Comparison of ENCODE assay signal across 25 cellular contexts in genomic region chr2:167955264-167955906, GRCh38.
DNase-seq lines count a peak whose midpoint lies in the region; TF ChIP-seq lines count a peak whose summit lies in the region.
"Had no signal": no experiment of that assay in that cellular context is flagged by ENCODE, and none has a peak within 500 bp of the region (broad histone marks: within the 10 kb centered on the region; RNA-seq: fewer than 3 reads in every experiment).

No MANE protein-coding gene starts in this region.

- H3K36me3 Mint-ChIP-seq in H9 (ENCODE audit: insufficient read depth in 1 of 3, low read depth in 3 of 3) (no peaks in the 10 kb centered on the region), nephron progenitor cell (ENCODE audit: low read depth) (peaks cover 9% of the 10 kb centered on the region), osteocyte (ENCODE audit: unreplicated experiment) (peaks cover 12% of the 10 kb centered on the region)

- no peak for TF ChIP-seq EP300 in tibial nerve (IDR thresholded peaks at IDR 0.05)

- no peaks in the 10 kb centered on the region for H4K20me1 ChIP-seq in H9 (ENCODE audit: control insufficient read depth, insufficient read depth, insufficient read length)
- H4K20me1 ChIP-seq: BLaER1 had no signal

- no peak overlapping the region for H4K8ac ChIP-seq in H9 (replicated peaks; ENCODE audit: insufficient read length, low read depth, low read length)

- H3K36me3 ChIP-seq in tibial nerve = peaks cover 0 to 3% (median 0%) of the 10 kb centered on the region in 3 donors
- H3K36me3 ChIP-seq: BE2C had no signal

- no peaks in the 10 kb centered on the region for H3K79me2 ChIP-seq in H9 (ENCODE audit: insufficient read depth, low read length)

- no peak overlapping the region for H3K9ac ChIP-seq in H9 (ENCODE audit: extremely low read depth, insufficient read length, low read length)
- H3K9ac ChIP-seq: BLaER1 had no signal

- no peak overlapping the region for H2BK5ac ChIP-seq in H9 (ENCODE audit: insufficient read length, low read length)

- H3K27ac ChIP-seq in H9 (ENCODE audit: insufficient read length, low read depth, low read length) = no peak overlapping the region
- peak overlapping the region in 1 of 4 donors; percentile 32 for H3K27ac ChIP-seq in tibial nerve
- H3K27ac ChIP-seq: 22Rv1, A549, BLaER1 had no signal

- TF ChIP-seq POLR2A in tibial nerve (IDR thresholded peaks at IDR 0.05) = no peak

- no peak overlapping the region for H2BK15ac ChIP-seq in H9 (ENCODE audit: low read depth, low read length)

- H3K27ac Mint-ChIP-seq in H9 (peak overlapping the region in 2 of 3 experiments; percentile 61 to 72; a peak in 1 of 7 replicates), nephron progenitor cell (peak overlapping the region; percentile 69), osteocyte (ENCODE audit: unreplicated experiment) (peak overlapping the region; percentile 31)
- H3K27ac Mint-ChIP-seq: CD4-positive, CD25-positive, alpha-beta regulatory T cell; CD8-positive, alpha-beta memory T cell had no signal

- WGBS in H9 (ENCODE audit: extremely low coverage, insufficient read length, low lambda C conversion rate) = no CpG with 5 or more reads among the region's 6 CpGs
- 75 to 88% methylated on average over 6 of the region's 6 CpGs for WGBS in tibial nerve, 2 donors

- no peak overlapping the region for H3K23ac ChIP-seq in H9 (ENCODE audit: insufficient read length, low read depth, low read length)

- H4K5ac ChIP-seq in H9 (ENCODE audit: insufficient read length, low read depth, low read length) = no peak overlapping the region

- H3K9me3 ChIP-seq in H9 (ENCODE audit: control insufficient read depth, low read depth, low read length) (no peaks in the 10 kb centered on the region), tibial nerve (no peaks in the 10 kb centered on the region)
- H3K9me3 ChIP-seq: A549, BE2C had no signal

- H3K4me1 ChIP-seq in H9 (ENCODE audit: insufficient read depth, low read length) (no peaks in the 10 kb centered on the region), tibial nerve (peaks cover 0 to 6% (median 0%) of the 10 kb centered on the region in 4 donors)
- H3K4me1 ChIP-seq: A549, BE2C had no signal

- no peak overlapping the region for H3K18ac ChIP-seq in H9 (ENCODE audit: insufficient read length, low read depth, low read length)

- H3T11ph ChIP-seq in H9 (ENCODE audit: low read length) = no peak overlapping the region

- H3K56ac ChIP-seq in H9 (ENCODE audit: insufficient read length, low read depth, low read length) = no peak overlapping the region

- H3K4me2 ChIP-seq in H9 (ENCODE audit: insufficient read depth, insufficient read length, low read length) = no peak overlapping the region
- H3K4me2 ChIP-seq: A549, BLaER1 had no signal

- DNase-seq in H9 (no peak), left kidney (ENCODE audit: low read depth, low spot score) (peak; percentile 41), nephron progenitor cell (no peak), osteocyte (ENCODE audit: extremely low spot score, unreplicated experiment) (no peak), tibial nerve (ENCODE audit: low spot score in 2 of 2) (no peak), GM03348 (ENCODE audit: low spot score) (no peak), LoVo (ENCODE audit: low spot score) (no peak), NCI-H1417 (lab: John Stamatoyannopoulos, UW) (no peak)
- DNase-seq: BE2C; C1 segment of cervical spinal cord; CD4-positive, alpha-beta memory T cell; CD4-positive, CD25-positive, alpha-beta regulatory T cell; CD8-positive, alpha-beta memory T cell; COR-L47; DMS 273 treated with DMSO at 0.1 percent for 48 hours; DMS153; DMS53; DMS79; DND-41; EL; GDM1 had no signal

- H3K14ac ChIP-seq in H9 (ENCODE audit: insufficient read depth, low read length) = no peak overlapping the region

- no peak overlapping the region for H2AK5ac ChIP-seq in H9 (ENCODE audit: insufficient read length, low read length)

- H3K27me3 ChIP-seq in H9 (ENCODE audit: insufficient read depth, low read length) = no peaks in the 10 kb centered on the region
- H3K27me3 ChIP-seq in tibial nerve = no peaks in the 10 kb centered on the region
- H3K27me3 ChIP-seq: BE2C, BLaER1 had no signal

- no peak overlapping the region for H3K4me3 ChIP-seq in tibial nerve
- H3K4me3 ChIP-seq: A549, BLaER1 had no signal

- no peak overlapping the region for H2BK12ac ChIP-seq in H9 (ENCODE audit: insufficient read length, low read depth, low read length)

- no peaks in the 10 kb centered on the region for H3K23me2 ChIP-seq in H9 (ENCODE audit: insufficient read length, low read depth, low read length, poor library complexity, severe bottlenecking)

- H3K27me3 Mint-ChIP-seq in H9 (ENCODE audit: low read depth) = no peaks in the 10 kb centered on the region
- no peaks in the 10 kb centered on the region for H3K27me3 Mint-ChIP-seq in nephron progenitor cell (ENCODE audit: low read depth, poor library complexity)
- H3K27me3 Mint-ChIP-seq in osteocyte (ENCODE audit: unreplicated experiment) = no peaks in the 10 kb centered on the region
- H3K27me3 Mint-ChIP-seq: CD4-positive, alpha-beta memory T cell; CD4-positive, CD25-positive, alpha-beta regulatory T cell; CD8-positive, alpha-beta memory T cell had no signal

- H3K9me3 Mint-ChIP-seq in H9 = no peaks in the 10 kb centered on the region
- H3K9me3 Mint-ChIP-seq in nephron progenitor cell = no peaks in the 10 kb centered on the region
- H3K9me3 Mint-ChIP-seq in osteocyte (ENCODE audit: unreplicated experiment) = peaks cover 7% of the 10 kb centered on the region
- H3K9me3 Mint-ChIP-seq: CD8-positive, alpha-beta memory T cell had no signal

- H3K4me1 Mint-ChIP-seq in H9 = peaks cover 6 to 8% of the 10 kb centered on the region in 2 experiments
- H3K4me1 Mint-ChIP-seq in nephron progenitor cell = peaks cover 31% of the 10 kb centered on the region
- peaks cover 27% of the 10 kb centered on the region for H3K4me1 Mint-ChIP-seq in osteocyte (ENCODE audit: unreplicated experiment)
- H3K4me1 Mint-ChIP-seq: CD14-positive monocyte; CD8-positive, alpha-beta memory T cell had no signal

- TF ChIP-seq CTCF in H9 (conservative IDR thresholded peaks at IDR 0.05) = no peak
- no peak for TF ChIP-seq CTCF in nephron progenitor cell (IDR thresholded peaks at IDR 0.05)
- no peak for TF ChIP-seq CTCF in osteocyte (IDR thresholded peaks at IDR 0.05)
- TF ChIP-seq CTCF in tibial nerve (IDR thresholded peaks at IDR 0.05) = no peak

- H2BK120ac ChIP-seq in H9 (ENCODE audit: low read depth, low read length, poor library complexity, severe bottlenecking) = no peak overlapping the region

- no peak overlapping the region for H4K91ac ChIP-seq in H9 (ENCODE audit: insufficient read length, low read depth, low read length)

- H2AFZ ChIP-seq in H9 (ENCODE audit: low read length) = no peak overlapping the region

- no peak overlapping the region for H3K4ac ChIP-seq in H9 (ENCODE audit: low read depth, low read length)

- no peak overlapping the region for H3K4me3 Mint-ChIP-seq in H9
- H3K4me3 Mint-ChIP-seq in nephron progenitor cell = peak overlapping the region; percentile 48
- H3K4me3 Mint-ChIP-seq in osteocyte (ENCODE audit: unreplicated experiment) = no peak overlapping the region
- H3K4me3 Mint-ChIP-seq: CD14-positive monocyte; CD4-positive, alpha-beta memory T cell; CD4-positive, CD25-positive, alpha-beta regulatory T cell; CD8-positive, alpha-beta memory T cell had no signal

- no peaks in the 10 kb centered on the region for H3K79me1 ChIP-seq in H9 (ENCODE audit: insufficient read depth, low read depth, low read length, poor library complexity, severe bottlenecking)

- no peak overlapping the region for H2BK20ac ChIP-seq in H9 (ENCODE audit: low read depth, low read length, poor library complexity, severe bottlenecking)
